29 cellular contexts compared by ENCODE assay signal in genomic region chr14:106876711-106877110, GRCh38.
"Had no signal": no experiment of that assay in that cellular context is flagged by ENCODE, and none has a peak within 500 bp of the region (broad histone marks: within the 10 kb centered on the region; RNA-seq: fewer than 3 reads in every experiment).

No MANE protein-coding gene starts in this region.

- H3K27ac ChIP-seq: ascending aorta, cardiac muscle cell, SJCRH30 had no signal

- H3K4me3 Mint-ChIP-seq: activated CD4-positive, alpha-beta T cell treated with anti-CD3 and anti-CD28 coated beads for 36 hours; activated CD4-positive, alpha-beta T cell treated with anti-CD3 and anti-CD28 coated beads, Interleukin-2, amount 10 ng/mL, durations not matched to agents 7 days and 5 days; activated CD8-positive, alpha-beta T cell treated with anti-CD3 and anti-CD28 coated beads, Interleukin-2, amount 10 ng/mL, durations not matched to agents 7 days and 5 days; activated naive CD4-positive, alpha-beta T cell treated with anti-CD3 and anti-CD28 coated beads, Interleukin-2, amount 50 U/mL, for 24 hours; activated naive CD8-positive, alpha-beta T cell treated with anti-CD3 and anti-CD28 coated beads, Interleukin-2, amount 10 ng/mL, durations not matched to agents 7 days and 5 days; activated T-cell treated with anti-CD3 and anti-CD28 coated beads, Interleukin-2, amount 50 U/mL, for 24 hours; central memory CD8-positive, alpha-beta T cell; T-helper 1 cell treated with Interleukin-12 subunit alpha and Interleukin-12 subunit beta and Interleukin-4 antibody, amounts not matched to agents 30 μg/mL and 1 μg/mL, for 36 hours; T-helper 2 cell treated with Interferon-gamma antibody and Interleukin-4, amounts not matched to agents 5 μg/mL and 100 μg/mL, for 36 hours; WTC11 had no signal

- H3K27ac Mint-ChIP-seq: activated CD4-positive, alpha-beta T cell treated with anti-CD3 and anti-CD28 coated beads for 36 hours; activated CD4-positive, alpha-beta T cell treated with anti-CD3 and anti-CD28 coated beads, Interleukin-2, amount 10 ng/mL, durations not matched to agents 7 days and 5 days; activated CD8-positive, alpha-beta T cell treated with anti-CD3 and anti-CD28 coated beads, Interleukin-2, amount 10 ng/mL, durations not matched to agents 7 days and 5 days; activated naive CD4-positive, alpha-beta T cell treated with anti-CD3 and anti-CD28 coated beads, Interleukin-2, amount 50 U/mL, for 24 hours; activated naive CD8-positive, alpha-beta T cell treated with anti-CD3 and anti-CD28 coated beads, Interleukin-2, amount 10 ng/mL, durations not matched to agents 7 days and 5 days; activated T-cell treated with anti-CD3 and anti-CD28 coated beads, Interleukin-2, amount 50 U/mL, for 24 hours; activated T-helper 2 cell treated with anti-CD3 and anti-CD28 coated beads, Interferon-gamma antibody, Interleukin-2, Interleukin-4, amounts not matched to agents 10 μg/mL and 5 μg/mL and 100 μg/mL, durations not matched to agents 14 hours and 24 hours and 36 hours; T-helper 1 cell treated with Interleukin-12 subunit alpha and Interleukin-12 subunit beta and Interleukin-4 antibody, amounts not matched to agents 30 μg/mL and 1 μg/mL, for 36 hours; T-helper 2 cell treated with Interferon-gamma antibody and Interleukin-4, amounts not matched to agents 5 μg/mL and 100 μg/mL, for 36 hours; WTC11 had no signal

- H3K9me3 Mint-ChIP-seq: activated CD4-positive, alpha-beta T cell treated with anti-CD3 and anti-CD28 coated beads, Interleukin-2, amount 10 ng/mL, durations not matched to agents 7 days and 5 days; activated naive CD4-positive, alpha-beta T cell treated with anti-CD3 and anti-CD28 coated beads, Interleukin-2, amount 50 U/mL, for 24 hours; activated naive CD8-positive, alpha-beta T cell treated with anti-CD3 and anti-CD28 coated beads, Interleukin-2, amount 10 ng/mL, durations not matched to agents 7 days and 5 days; activated T-cell treated with anti-CD3 and anti-CD28 coated beads, Interleukin-2, amount 50 U/mL, for 24 hours; activated T-helper 2 cell treated with anti-CD3 and anti-CD28 coated beads, Interferon-gamma antibody, Interleukin-2, Interleukin-4, amounts not matched to agents 10 μg/mL and 5 μg/mL and 100 μg/mL, durations not matched to agents 14 hours and 24 hours and 36 hours; central memory CD8-positive, alpha-beta T cell; T-helper 1 cell treated with Interleukin-12 subunit alpha and Interleukin-12 subunit beta and Interleukin-4 antibody, amounts not matched to agents 30 μg/mL and 1 μg/mL, for 36 hours; T-helper 2 cell treated with Interferon-gamma antibody and Interleukin-4, amounts not matched to agents 5 μg/mL and 100 μg/mL, for 36 hours had no signal

- H3K27me3 ChIP-seq: ascending aorta, cardiac muscle cell, SJCRH30 had no signal

- H3K36me3 ChIP-seq: ascending aorta, cardiac muscle cell, SJCRH30 had no signal

- H3K36me3 Mint-ChIP-seq: activated naive CD4-positive, alpha-beta T cell treated with anti-CD3 and anti-CD28 coated beads, Interleukin-2, amount 50 U/mL, for 24 hours; activated naive CD8-positive, alpha-beta T cell treated with anti-CD3 and anti-CD28 coated beads, Interleukin-2, amount 10 ng/mL, durations not matched to agents 7 days and 5 days had no signal

- DNase-seq: activated CD4-positive, alpha-beta T cell treated with anti-CD3 and anti-CD28 coated beads for 36 hours; activated CD4-positive, alpha-beta T cell treated with anti-CD3 and anti-CD28 coated beads, Interleukin-2, amount 10 ng/mL, durations not matched to agents 7 days and 5 days; activated CD4-positive, alpha-beta T cell treated with anti-CD3 and anti-CD28 coated beads, Interleukin-2, amount 50 U/mL, for 48 hours; activated CD8-positive, alpha-beta T cell treated with anti-CD3 and anti-CD28 coated beads, Interleukin-2, amount 10 ng/mL, durations not matched to agents 7 days and 5 days; activated gamma-delta T cell; activated naive CD4-positive, alpha-beta T cell treated with Interleukin-2 at 50 U/mL for 16 hours; activated naive CD8-positive, alpha-beta T cell treated with anti-CD3 and anti-CD28 coated beads, Interleukin-2, amount 10 ng/mL, durations not matched to agents 7 days and 5 days; activated T-cell treated with anti-CD3 and anti-CD28 coated beads, Interleukin-2, amount 50 U/mL, for 24 hours; amygdala; NCI-H1048; NCI-H1436 treated with DMSO at 0.1 percent for 48 hours; NCI-H1694 treated with DMSO at 0.1 percent for 48 hours; NCI-H2029; NCI-H345; NCI-H524 treated with DMSO at 0.1 percent for 48 hours; NK-92 treated with Interleukin-12 subunit alpha and Interleukin-12 subunit beta, amount 100 ng/mL, for 24 hours; SHP77; SJCRH30; SK-N-SH had no signal

- H3K4me1 ChIP-seq: ascending aorta, SJCRH30 had no signal

- H3K9ac ChIP-seq: SK-N-SH had no signal

- ATAC-seq: activated CD4-positive, alpha-beta T cell treated with anti-CD3 and anti-CD28 coated beads for 36 hours; activated CD4-positive, CD25-positive, alpha-beta regulatory T cell treated with anti-CD3 and anti-CD28 coated beads, Interleukin-2, amount 50 U/mL, for 24 hours; activated CD8-positive, alpha-beta T cell treated with anti-CD3 and anti-CD28 coated beads, Interleukin-2, amount 10 ng/mL, durations not matched to agents 7 days and 5 days; Panc1; WTC11 had no signal

- H3K4me3 ChIP-seq: ascending aorta, cardiac muscle cell, SJCRH30 had no signal

- H3K4me1 Mint-ChIP-seq: WTC11 had no signal

- H3K9me2 ChIP-seq: SK-N-SH had no signal

- H3K4me2 ChIP-seq: SK-N-SH had no signal

- H3K9me3 ChIP-seq: ascending aorta, SJCRH30, SK-N-SH had no signal
